ENCODE assay signal across 8 cellular contexts in the genomic region with DNA sequence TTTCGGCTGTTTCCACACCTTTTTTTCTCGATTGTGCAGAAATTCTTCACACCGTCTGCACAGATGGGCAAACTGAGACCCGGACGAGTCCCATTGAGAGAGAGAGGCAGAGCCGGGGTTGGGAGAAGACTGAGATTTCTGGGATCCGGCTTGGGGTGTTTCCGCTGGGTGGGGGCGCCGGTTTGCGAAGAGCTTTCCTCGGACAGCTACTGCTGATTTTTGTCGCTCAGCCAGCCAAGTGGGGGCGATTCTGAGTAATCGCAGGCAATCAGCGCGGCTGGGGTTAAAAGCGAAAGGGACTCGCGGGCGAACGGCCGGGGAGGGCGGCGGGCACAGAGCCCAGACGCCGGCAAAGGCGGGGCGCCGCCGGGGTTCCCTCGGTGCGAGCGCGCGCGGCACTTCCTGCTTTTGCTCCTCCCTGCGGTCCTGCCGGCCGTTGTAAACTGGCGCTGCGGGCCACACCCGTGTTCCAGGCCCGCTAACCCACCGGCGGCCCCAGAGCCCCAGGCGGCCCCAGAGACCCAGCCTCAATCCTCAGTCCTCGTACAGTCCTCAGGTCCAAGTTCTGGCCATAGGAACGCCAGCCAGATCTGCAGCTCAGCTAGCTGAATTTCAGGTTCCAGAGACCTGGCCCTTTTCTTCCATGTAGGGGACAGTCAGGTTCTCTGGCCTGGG. TPM values are rescaled to one million over a fixed set of nuclear protein-coding genes. Genes with fewer than 3 reads are reported as not detected.
A peak's percentile ranks its signal among the peaks of the same experiment; 100 is the strongest.
DNase-seq lines count a peak whose midpoint lies in the region; ATAC-seq and TF ChIP-seq lines count a peak whose summit lies in the region.

No MANE protein-coding gene starts in this region.

- H3K9me3 Mint-ChIP-seq in dendritic cell treated with granulocyte-macrophage colony-stimulating factor and Interleukin-4, amounts not matched to agents 40 ng/mL and 50 ng/mL, for 4 days: no peaks in the 10 kb centered on the region

- peak; percentile 76 for ATAC-seq in HG03378 (IDR thresholded peaks at IDR 0.05; ENCODE audit: unreplicated experiment)

- no peaks in the 10 kb centered on the region for H3K27me3 Mint-ChIP-seq in dendritic cell treated with granulocyte-macrophage colony-stimulating factor and Interleukin-4, amounts not matched to agents 40 ng/mL and 50 ng/mL, for 4 days

- H3K9ac ChIP-seq in BLaER1 treated with 17β-estradiol and CSF1 and Interleukin-3, amounts not matched to agents 10 nM and 100 nM: peak overlapping the region; percentile 68 to 85 (median 80)
- peak overlapping the region; percentile 86 to 93 for H3K9ac ChIP-seq in liver (ENCODE audit: low read depth in 1 of 2, low read length in 2 of 2)

- peak; percentile 87 for DNase-seq in GM19238 (ENCODE audit: insufficient read length, low spot score)
- DNase-seq in NCI-H510A treated with DMSO at 0.1 percent for 48 hours (lab: John Stamatoyannopoulos, UW): peak; percentile 71
- DNase-seq in activated CD4-positive, alpha-beta T cell treated with anti-CD3 and anti-CD28 coated beads, Interleukin-2, amount 50 U/mL, for 24 hours (ENCODE audit: low read depth in 1 of 2, low spot score in 1 of 2): peak; percentile 62 to 69
- peak; percentile 73 to 80 for DNase-seq in stimulated activated CD4-positive, alpha-beta T cell treated with anti-CD3 and anti-CD28 coated beads, Interleukin-2, amount 100 ng/mL, for 48 hours

- peak overlapping the region; percentile 92 for H3K27ac Mint-ChIP-seq in dendritic cell treated with granulocyte-macrophage colony-stimulating factor and Interleukin-4, amounts not matched to agents 40 ng/mL and 50 ng/mL, for 4 days

- intact Hi-C loops in dendritic cell treated with granulocyte-macrophage colony-stimulating factor and Interleukin-4, amounts not matched to agents 40 ng/mL and 50 ng/mL, for 4 days (cut with micrococcal nuclease): loop anchor here (2.0 to 5.0 kb wide), 2 partner anchors 31 to 66 kb away; partner anchors contain the start of gene JUN

- peak overlapping the region; percentile 58 to 70 (median 63) for H3K4me3 ChIP-seq in BLaER1 treated with 17β-estradiol and CSF1 and Interleukin-3, amounts not matched to agents 10 nM and 100 nM
- H3K4me3 ChIP-seq in liver (ENCODE audit: low read depth in 1 of 3, low read length in 3 of 3): peak overlapping the region; percentile 71 to 85 (median 84)

- TF ChIP-seq RAD21 in liver (IDR thresholded peaks at IDR 0.05): peak; percentile 42 to 59

- peaks cover 21 to 63% (median 24%) of the 10 kb centered on the region in 10 experiments for H3K4me1 ChIP-seq in BLaER1 treated with 17β-estradiol and CSF1 and Interleukin-3, amounts not matched to agents 10 nM and 100 nM
- peaks cover 1 to 12% (median 4%) of the 10 kb centered on the region in 4 donors for H3K4me1 ChIP-seq in liver (ENCODE audit: control insufficient read depth in 4 of 4, insufficient read depth in 4 of 4, low read length in 3 of 4)

- peak overlapping the region; percentile 85 for H3K4me3 Mint-ChIP-seq in dendritic cell treated with granulocyte-macrophage colony-stimulating factor and Interleukin-4, amounts not matched to agents 40 ng/mL and 50 ng/mL, for 4 days

- H3K27me3 ChIP-seq in BLaER1 treated with 17β-estradiol and CSF1 and Interleukin-3, amounts not matched to agents 10 nM and 100 nM: no peaks in the 10 kb centered on the region
- H3K27me3 ChIP-seq in liver (ENCODE audit: control insufficient read depth in 4 of 4, insufficient read depth in 4 of 4, low read length in 3 of 4): no peaks in the 10 kb centered on the region

- no peaks in the 10 kb centered on the region for H3K36me3 ChIP-seq in BLaER1 treated with 17β-estradiol and CSF1 and Interleukin-3, amounts not matched to agents 10 nM and 100 nM
- no peaks in the 10 kb centered on the region for H3K36me3 ChIP-seq in liver (ENCODE audit: control insufficient read depth in 4 of 4, insufficient read depth in 3 of 4, low read depth in 1 of 4, low read length in 3 of 4)

- H3K4me2 ChIP-seq in BLaER1 treated with 17β-estradiol and CSF1 and Interleukin-3, amounts not matched to agents 10 nM and 100 nM: peak overlapping the region; percentile 96 to 99 (median 97)

- WGBS in liver: under 1% methylated on average over 49 of the region's 49 CpGs

- no peaks in the 10 kb centered on the region for H3K9me3 ChIP-seq in BLaER1 treated with 17β-estradiol and CSF1 and Interleukin-3, amounts not matched to agents 10 nM and 100 nM (replicated peaks in 1 of 11)
- no peaks in the 10 kb centered on the region for H3K9me3 ChIP-seq in liver (ENCODE audit: control insufficient read depth in 4 of 4, low read length in 3 of 4)

- peaks cover 75% of the 10 kb centered on the region for H3K4me1 Mint-ChIP-seq in dendritic cell treated with granulocyte-macrophage colony-stimulating factor and Interleukin-4, amounts not matched to agents 40 ng/mL and 50 ng/mL, for 4 days (ENCODE audit: low read depth)

- H4K20me1 ChIP-seq in BLaER1 treated with 17β-estradiol and CSF1 and Interleukin-3, amounts not matched to agents 10 nM and 100 nM: no peaks in the 10 kb centered on the region

- H3K36me3 Mint-ChIP-seq in dendritic cell treated with granulocyte-macrophage colony-stimulating factor and Interleukin-4, amounts not matched to agents 40 ng/mL and 50 ng/mL, for 4 days (ENCODE audit: low read depth): no peaks in the 10 kb centered on the region

- peak overlapping the region; percentile 67 to 91 (median 83) for H3K27ac ChIP-seq in BLaER1 treated with 17β-estradiol and CSF1 and Interleukin-3, amounts not matched to agents 10 nM and 100 nM
- H3K27ac ChIP-seq in liver (ENCODE audit: low read depth in 1 of 2, low read length in 2 of 2): peak overlapping the region; percentile 94 to 96

- TF ChIP-seq CTCF in liver (IDR thresholded peaks at IDR 0.05; ENCODE audit: low read depth, low read length, missing input control): peak; percentile 2

TF ChIP-seq in liver, 16 proteins besides CTCF, POLR2A, EP300 and RAD21:
- peak in 1 of 2 donors; percentile 5 for TF ChIP-seq EGR1 (IDR thresholded peaks at IDR 0.05; ENCODE audit: low read depth in 2 of 2)
- no peak for TF ChIP-seq TAF1 (conservative IDR thresholded peaks at IDR 0.05)
- TF ChIP-seq, protein P1, sequence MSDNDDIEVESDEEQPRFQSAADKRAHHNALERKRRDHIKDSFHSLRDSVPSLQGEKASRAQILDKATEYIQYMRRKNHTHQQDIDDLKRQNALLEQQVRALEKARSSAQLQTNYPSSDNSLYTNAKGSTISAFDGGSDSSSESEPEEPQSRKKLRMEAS (IDR thresholded peaks at IDR 0.05): no peak
- peak in 1 of 2 donors; percentile 19 for TF ChIP-seq RXRA (IDR thresholded peaks at IDR 0.05)
- TF ChIP-seq GABPA (IDR thresholded peaks at IDR 0.05 in 1 of 2, conservative IDR thresholded peaks at IDR 0.05 in 1 of 2): peak in 1 of 2 donors; percentile 39
- TF ChIP-seq SP1 (IDR thresholded peaks at IDR 0.05): peak; percentile 18
- TF ChIP-seq, protein P2, sequence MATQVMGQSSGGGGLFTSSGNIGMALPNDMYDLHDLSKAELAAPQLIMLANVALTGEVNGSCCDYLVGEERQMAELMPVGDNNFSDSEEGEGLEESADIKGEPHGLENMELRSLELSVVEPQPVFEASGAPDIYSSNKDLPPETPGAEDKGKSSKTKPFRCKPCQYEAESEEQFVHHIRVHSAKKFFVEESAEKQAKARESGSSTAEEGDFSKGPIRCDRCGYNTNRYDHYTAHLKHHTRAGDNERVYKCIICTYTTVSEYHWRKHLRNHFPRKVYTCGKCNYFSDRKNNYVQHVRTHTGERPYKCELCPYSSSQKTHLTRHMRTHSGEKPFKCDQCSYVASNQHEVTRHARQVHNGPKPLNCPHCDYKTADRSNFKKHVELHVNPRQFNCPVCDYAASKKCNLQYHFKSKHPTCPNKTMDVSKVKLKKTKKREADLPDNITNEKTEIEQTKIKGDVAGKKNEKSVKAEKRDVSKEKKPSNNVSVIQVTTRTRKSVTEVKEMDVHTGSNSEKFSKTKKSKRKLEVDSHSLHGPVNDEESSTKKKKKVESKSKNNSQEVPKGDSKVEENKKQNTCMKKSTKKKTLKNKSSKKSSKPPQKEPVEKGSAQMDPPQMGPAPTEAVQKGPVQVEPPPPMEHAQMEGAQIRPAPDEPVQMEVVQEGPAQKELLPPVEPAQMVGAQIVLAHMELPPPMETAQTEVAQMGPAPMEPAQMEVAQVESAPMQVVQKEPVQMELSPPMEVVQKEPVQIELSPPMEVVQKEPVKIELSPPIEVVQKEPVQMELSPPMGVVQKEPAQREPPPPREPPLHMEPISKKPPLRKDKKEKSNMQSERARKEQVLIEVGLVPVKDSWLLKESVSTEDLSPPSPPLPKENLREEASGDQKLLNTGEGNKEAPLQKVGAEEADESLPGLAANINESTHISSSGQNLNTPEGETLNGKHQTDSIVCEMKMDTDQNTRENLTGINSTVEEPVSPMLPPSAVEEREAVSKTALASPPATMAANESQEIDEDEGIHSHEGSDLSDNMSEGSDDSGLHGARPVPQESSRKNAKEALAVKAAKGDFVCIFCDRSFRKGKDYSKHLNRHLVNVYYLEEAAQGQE (IDR thresholded peaks at IDR 0.05): peak; percentile 43
TF ChIP-seq in liver: peak in this region for 5.

RNA-seq across cellular contexts. Expression of gene JUN, which starts 32.4 kb away (rescaled TPM):
- total RNA-seq in liver: 10 to 100 TPM; 15.7 to 29.8 TPM
- polyA plus RNA-seq in liver: 10 to 100 TPM; 15.0 to 19.3 TPM

Comparison
In these comparisons a context has a peak if more than half of its experiments do, and no peak if none do; other contexts are left out.
1. Peak in every context shown above with its lines: DNase-seq, ATAC-seq, H3K4me3 ChIP-seq and H3K27ac ChIP-seq.